In the genomic region with DNA sequence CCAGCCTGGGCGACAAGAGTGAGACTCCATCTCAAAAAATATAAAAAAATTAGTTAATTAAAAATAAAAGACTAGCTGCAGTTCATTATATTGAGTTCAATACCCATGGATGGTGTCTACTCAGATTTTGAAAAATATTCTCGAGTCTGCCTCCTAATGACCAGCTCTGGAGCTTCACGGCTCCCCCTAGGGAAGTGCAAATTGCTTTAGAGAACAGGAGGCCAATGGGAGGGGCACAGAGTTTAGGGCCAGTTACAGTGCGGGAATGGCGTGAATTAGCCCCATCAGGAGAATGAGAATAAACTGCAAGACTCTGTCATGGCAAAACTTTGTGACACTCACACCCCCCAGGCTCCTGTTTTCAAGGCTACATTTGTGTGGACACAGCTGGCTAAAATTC, we compare ENCODE assay signal across 1 cellular context.
TF ChIP-seq lines count a peak whose summit lies in the region.

No MANE protein-coding gene starts in this region.

TF ChIP-seq in GM23338, 12 proteins besides CTCF, POLR2A, EP300 and RAD21 (continued from another document):
- no peak for TF ChIP-seq ZNF331 (CRISPR knock-in tag; IDR thresholded peaks at IDR 0.05; ENCODE audit: low read depth)
- TF ChIP-seq STAT1 (IDR thresholded peaks at IDR 0.05; ENCODE audit: unreplicated experiment), result no peak
TF ChIP-seq in GM23338: peak in this region for 0.
